11 cellular contexts compared by ENCODE assay signal in the genomic region with DNA sequence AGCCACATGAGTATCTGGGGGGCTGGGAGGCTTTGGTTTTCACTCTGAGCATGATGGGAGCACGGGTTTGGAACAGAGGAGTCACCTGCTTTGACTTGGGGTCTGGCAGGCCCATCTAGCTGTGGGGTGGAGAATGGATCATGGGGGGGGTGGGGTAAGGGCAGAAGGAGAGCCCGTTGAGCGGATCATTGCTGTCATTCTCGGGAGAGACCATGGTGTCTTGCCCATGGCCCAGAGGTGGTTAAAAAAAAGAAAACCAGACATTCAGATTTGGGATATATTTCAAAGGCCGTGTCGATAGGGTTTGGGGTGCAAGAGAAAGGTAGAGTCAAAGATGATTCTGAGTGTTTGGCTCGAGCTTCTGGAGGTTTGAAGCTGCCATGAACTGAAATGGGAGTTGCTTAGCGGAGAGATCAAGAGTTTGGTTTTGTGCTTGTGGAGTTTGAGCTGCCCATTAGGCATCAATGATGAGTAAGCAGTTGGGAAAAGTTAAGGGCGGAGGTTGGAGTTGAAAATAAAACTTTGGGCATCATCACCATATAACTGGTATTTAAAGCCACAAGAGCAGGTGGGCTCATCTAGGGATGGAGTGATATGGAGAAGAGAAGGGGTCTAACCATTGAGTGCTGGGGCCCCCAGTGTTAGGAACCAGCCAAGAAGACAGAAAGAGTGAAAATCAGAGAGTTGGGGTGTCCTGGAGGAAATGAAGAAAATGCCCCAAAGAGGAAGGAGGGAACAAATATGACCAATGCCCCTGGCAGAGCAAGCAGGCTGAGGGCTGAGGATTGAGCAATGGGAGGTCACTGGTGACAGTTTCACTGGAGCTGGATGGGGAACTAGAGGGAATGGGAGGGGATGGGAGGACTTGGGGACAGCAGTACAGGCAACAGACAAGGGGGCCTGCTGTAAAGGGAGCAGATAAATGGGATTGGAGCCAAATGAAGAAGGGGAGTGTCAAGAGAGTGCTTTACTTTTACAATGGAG. TPM values are rescaled to one million over a fixed set of nuclear protein-coding genes. Genes with fewer than 3 reads are reported as not detected.
DNase-seq lines count a peak whose midpoint lies in the region; ATAC-seq and TF ChIP-seq lines count a peak whose summit lies in the region.
"Had no signal": no experiment of that assay in that cellular context is flagged by ENCODE, and none has a peak within 500 bp of the region (broad histone marks: within the 10 kb centered on the region; RNA-seq: fewer than 3 reads in every experiment).

No MANE protein-coding gene starts in this region.

- H2BK120ac ChIP-seq in neuronal stem cell (ENCODE audit: low read depth, low read length): no peak overlapping the region

- peak overlapping the region; percentile 21 for H3K18ac ChIP-seq in neuronal stem cell (ENCODE audit: low read length)

- H3K79me1 ChIP-seq in neuronal stem cell (ENCODE audit: low read depth, low read length): no peaks in the 10 kb centered on the region

- H3K79me2 ChIP-seq in smooth muscle cell (ENCODE audit: low read depth): no peaks in the 10 kb centered on the region

- H3K9me3 ChIP-seq in neuronal stem cell (replicated peaks in 1 of 2; ENCODE audit: control insufficient read depth in 2 of 2, insufficient read depth in 1 of 2, low read depth in 1 of 2, low read length in 2 of 2) (peaks cover 0 to 1% of the 10 kb centered on the region in 2 donors), smooth muscle cell (replicated peaks; ENCODE audit: low read depth) (no peaks in the 10 kb centered on the region)

- H4K91ac ChIP-seq in neuronal stem cell (ENCODE audit: low read depth, low read length, poor library complexity): no peak overlapping the region

- no peak overlapping the region for H3K27ac ChIP-seq in neuronal stem cell (replicated peaks; ENCODE audit: low read length)
- H3K27ac ChIP-seq in smooth muscle cell (ENCODE audit: low read depth): no peak overlapping the region

- H3K4me3 ChIP-seq in GM12865 (ENCODE audit: low read depth, low read length) (peak overlapping the region; percentile 60), neuronal stem cell (ENCODE audit: low read length in 2 of 2) (no peak overlapping the region), smooth muscle cell (no peak overlapping the region)

- peaks cover 67 to 69% of the 10 kb centered on the region in 2 donors for H3K4me1 Mint-ChIP-seq in effector memory CD8-positive, alpha-beta T cell (ENCODE audit: low read depth in 2 of 2)

- peak overlapping the region; percentile 54 for H2AK5ac ChIP-seq in neuronal stem cell (ENCODE audit: low read depth, low read length)

- H3K4me3 Mint-ChIP-seq in effector memory CD8-positive, alpha-beta T cell: peak overlapping the region; percentile 89

- H3K9me3 Mint-ChIP-seq in effector memory CD8-positive, alpha-beta T cell: no peaks in the 10 kb centered on the region

- H2BK12ac ChIP-seq in neuronal stem cell (ENCODE audit: low read length): no peak overlapping the region

- no CpG with 5 or more reads among the region's 9 CpGs for WGBS in neuronal stem cell (ENCODE audit: extremely low coverage in 2 of 2, insufficient read length in 2 of 2, insufficient replicate concordance in 1 of 2), 2 donors
- WGBS in smooth muscle cell (ENCODE audit: low lambda C conversion rate): 88% methylated on average over 9 of the region's 9 CpGs

- no peak overlapping the region for H2BK5ac ChIP-seq in neuronal stem cell (ENCODE audit: low read length)

- H3K4me2 ChIP-seq in neuronal stem cell (ENCODE audit: insufficient read depth, low read length, poor library complexity, severe bottlenecking) (no peak overlapping the region), smooth muscle cell (no peak overlapping the region)

- no peak for TF ChIP-seq CTCF in GM12865 (IDR thresholded peaks at IDR 0.05; ENCODE audit: insufficient read depth, low read depth, low read length, missing control alignments)
- TF ChIP-seq CTCF in smooth muscle cell (IDR thresholded peaks at IDR 0.05; ENCODE audit: borderline replicate concordance, insufficient read depth, poor library complexity, severe bottlenecking): no peak

- H4K8ac ChIP-seq in neuronal stem cell (ENCODE audit: low read depth, low read length): no peak overlapping the region

- H3K27me3 ChIP-seq in neuronal stem cell (ENCODE audit: control insufficient read depth in 3 of 3, insufficient read depth in 3 of 3, low read depth in 1 of 3, low read length in 3 of 3): peaks cover 2 to 60% (median 21%) of the 10 kb centered on the region in 3 experiments
- peaks cover 21% of the 10 kb centered on the region for H3K27me3 ChIP-seq in smooth muscle cell (ENCODE audit: low read depth)

- H3K9ac ChIP-seq in neuronal stem cell (ENCODE audit: low read depth, low read length, poor library complexity) (no peak overlapping the region), smooth muscle cell (ENCODE audit: low read depth) (no peak overlapping the region)

- no peaks in the 10 kb centered on the region for H4K20me1 ChIP-seq in smooth muscle cell (ENCODE audit: low read depth)

- no peaks in the 10 kb centered on the region for H3K36me3 ChIP-seq in neuronal stem cell (replicated peaks in 1 of 2; ENCODE audit: control insufficient read depth in 2 of 2, insufficient read depth in 2 of 2, low read length in 2 of 2)
- no peaks in the 10 kb centered on the region for H3K36me3 ChIP-seq in smooth muscle cell (ENCODE audit: low read depth)

- DNase-seq in GM12865 (ENCODE audit: low read depth) (no peak), NOMO-1 (lab: John Stamatoyannopoulos, UW; ENCODE audit: unreplicated experiment in 2 of 2) (peak; percentile 65 to 73), neuronal stem cell (ENCODE audit: low spot score) (no peak), NCI-H446 (lab: John Stamatoyannopoulos, UW) (no peak), SHP77 treated with DMSO at 0.1 percent for 48 hours (lab: John Stamatoyannopoulos, UW) (no peak), smooth muscle cell (lab: John Stamatoyannopoulos, UW; ENCODE audit: unreplicated experiment) (no peak)
- no peak for DNase-seq in effector memory CD8-positive, alpha-beta T cell
- DNase-seq: activated CD8-positive, alpha-beta memory T cell treated with anti-CD3 and anti-CD28 coated beads for 24 hours; DND-41 had no signal

- ATAC-seq in effector memory CD8-positive, alpha-beta T cell (replicated peaks): no peak
- ATAC-seq in GM19467 (IDR thresholded peaks at IDR 0.05; ENCODE audit: unreplicated experiment): no peak

- H3K14ac ChIP-seq in neuronal stem cell (ENCODE audit: low read length): no peak overlapping the region

- no peak overlapping the region for H3K4ac ChIP-seq in neuronal stem cell (ENCODE audit: low read length)

- peak overlapping the region; percentile 97 for H3K27ac Mint-ChIP-seq in effector memory CD8-positive, alpha-beta T cell

- H3K4me1 ChIP-seq in neuronal stem cell (ENCODE audit: control insufficient read depth in 2 of 2, insufficient read depth in 1 of 2, low read depth in 1 of 2, low read length in 2 of 2): peaks cover 0 to 11% of the 10 kb centered on the region in 2 donors
- H3K4me1 ChIP-seq in smooth muscle cell (ENCODE audit: low read depth): no peaks in the 10 kb centered on the region

- H2BK15ac ChIP-seq in neuronal stem cell (ENCODE audit: low read length): no peak overlapping the region

- no peaks in the 10 kb centered on the region for H3F3A ChIP-seq in smooth muscle cell (ENCODE audit: low read depth)

- H2AFZ ChIP-seq in neuronal stem cell (ENCODE audit: low read length) (no peak overlapping the region), smooth muscle cell (ENCODE audit: low read depth) (no peak overlapping the region)

- no peaks in the 10 kb centered on the region for H3K27me3 Mint-ChIP-seq in effector memory CD8-positive, alpha-beta T cell

- peaks cover 12% of the 10 kb centered on the region for H3K36me3 Mint-ChIP-seq in effector memory CD8-positive, alpha-beta T cell (ENCODE audit: insufficient read depth)

- no peak overlapping the region for H3K23ac ChIP-seq in neuronal stem cell (ENCODE audit: low read depth, low read length, poor library complexity)

RNA-seq across cellular contexts. Expression of a gene that starts 1.9 kb away (rescaled TPM):
- polyA plus RNA-seq in neuronal stem cell (2013, experiment 1 of 2): 0.14 TPM
- polyA plus RNA-seq in neuronal stem cell (2013, experiment 2 of 2): 0.06 TPM
- 0.63 and 0.90 TPM in 2 replicates for total RNA-seq in smooth muscle cell
- polyA plus RNA-seq in smooth muscle cell: 0.56 TPM in 1 of 2 replicates, not detected in the other
- total RNA-seq: HT-29 had no signal

RNA-seq across cellular contexts. Expression of a gene that starts 14.2 kb away (rescaled TPM):
- not detected for polyA plus RNA-seq in neuronal stem cell (2013, experiment 1 of 2)
- polyA plus RNA-seq in neuronal stem cell (2013, experiment 2 of 2): not detected
- not detected in 2 replicates for total RNA-seq in smooth muscle cell
- not detected in 2 replicates for polyA plus RNA-seq in smooth muscle cell

RNA-seq across cellular contexts. Expression of a gene that starts 46.6 kb away (rescaled TPM):
- polyA plus RNA-seq in neuronal stem cell (2013, experiment 1 of 2): 5.4 TPM
- polyA plus RNA-seq in neuronal stem cell (2013, experiment 2 of 2): 5.6 TPM
- total RNA-seq in smooth muscle cell: 13.8 and 33.3 TPM in 2 replicates
- 10.2 and 11.3 TPM in 2 replicates for polyA plus RNA-seq in smooth muscle cell

Comparison
In these comparisons a context has a peak if more than half of its experiments do, and no peak if none do; other contexts are left out.
1. DNase-seq: peak in NOMO-1 (2 of 2); none in GM12865 (single experiment), effector memory CD8-positive, alpha-beta T cell (0 of 3), neuronal stem cell (single experiment), NCI-H446 (0 of 2), SHP77 treated with DMSO at 0.1 percent for 48 hours (single experiment) and smooth muscle cell (single experiment).